In the genomic region with DNA sequence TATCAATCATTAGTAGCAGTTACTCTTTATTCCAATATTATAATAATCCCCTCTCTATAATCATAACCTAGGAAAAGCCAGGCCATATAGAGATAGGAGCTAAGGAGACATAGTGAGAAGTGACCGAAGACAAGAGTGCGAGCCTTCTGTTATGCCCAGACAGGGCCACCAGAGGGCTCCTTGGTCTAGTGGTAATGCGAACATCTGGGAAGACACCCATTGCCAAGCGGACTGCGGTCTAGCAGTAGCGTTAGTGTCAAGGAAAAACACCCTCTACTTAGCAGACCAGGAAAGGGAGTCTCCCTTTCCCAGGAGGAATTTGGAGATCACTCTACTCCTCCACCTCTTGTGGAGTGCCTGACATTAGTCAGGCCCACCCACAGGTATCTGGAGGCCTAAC, we compare ENCODE assay signal across 21 cellular contexts.
A peak's percentile ranks its signal among the peaks of the same experiment; 100 is the strongest.
DNase-seq lines count a peak whose midpoint lies in the region; ATAC-seq and TF ChIP-seq lines count a peak whose summit lies in the region.
"Had no signal": no experiment of that assay in that cellular context is flagged by ENCODE, and none has a peak within 500 bp of the region (broad histone marks: within the 10 kb centered on the region; RNA-seq: fewer than 3 reads in every experiment).

No MANE protein-coding gene starts in this region.

- H3K9me3 ChIP-seq in OCI-LY7 (ENCODE audit: low read length) (no peaks in the 10 kb centered on the region), testis (no peaks in the 10 kb centered on the region), mucosa of descending colon (peaks cover 5% of the 10 kb centered on the region)
- H3K9me3 ChIP-seq: SJCRH30 had no signal

- H4K20me1 ChIP-seq in OCI-LY7 (ENCODE audit: insufficient read depth, low read length), result no peaks in the 10 kb centered on the region

- no peak overlapping the region for H3K4me2 ChIP-seq in OCI-LY7 (ENCODE audit: low read length)

- 78 to 87% methylated on average over 5 to 6 of the region's 6 CpGs for WGBS in testis, 2 donors

- H3K9me2 ChIP-seq in OCI-LY7 (ENCODE audit: insufficient read depth, low read length), result no peaks in the 10 kb centered on the region

- DNase-seq in HT1080 (ENCODE audit: low read depth) (peak; percentile 3), OCI-LY7 (ENCODE audit: low spot score) (no peak), epithelial cell of proximal tubule (ENCODE audit: low read depth) (no peak), testis (peak; percentile 22), brain microvascular endothelial cell (no peak), cerebellum (ENCODE audit: low spot score) (no peak), mucosa of descending colon (no peak)
- DNase-seq: ACHN; C1 segment of cervical spinal cord; CD8-positive, alpha-beta memory T cell; DMS79; GOT3; Kasumi-1; NCI-H1092 treated with DMSO at 0.1 percent for 48 hours; NCI-H146; NCI-H2029 treated with DMSO at 0.1 percent for 48 hours; NCI-H748 treated with DMSO at 0.1 percent for 48 hours; NK-92 treated with Interleukin-12 subunit alpha and Interleukin-12 subunit beta, amount 100 ng/mL, for 24 hours; PC-3; RPMI8226; SJCRH30 had no signal

- TF ChIP-seq POLR2A in testis (IDR thresholded peaks at IDR 0.05), result no peak

- H3K27me3 ChIP-seq in testis (no peaks in the 10 kb centered on the region), brain microvascular endothelial cell (replicated peaks) (no peaks in the 10 kb centered on the region)
- H3K27me3 ChIP-seq: SJCRH30 had no signal

- H3K79me2 ChIP-seq in OCI-LY7 (ENCODE audit: insufficient read depth, low read depth, low read length), result no peaks in the 10 kb centered on the region

- no peak for ATAC-seq in mucosa of descending colon
- ATAC-seq: PC-3 had no signal

- BruUV-seq in OCI-LY7 (replicated peaks; lab: Mats Ljungman, UMichigan), result no TSS peak

- H3K4me1 ChIP-seq in OCI-LY7 (ENCODE audit: insufficient read depth, low read length, poor library complexity, severe bottlenecking) (no peaks in the 10 kb centered on the region), testis (no peaks in the 10 kb centered on the region), mucosa of descending colon (ENCODE audit: low read depth) (no peaks in the 10 kb centered on the region)
- H3K4me1 ChIP-seq: SJCRH30 had no signal

- in situ Hi-C loops in brain microvascular endothelial cell (cut with HindIII; ENCODE audit: low pct_ligation_motif_present, low sequenced_read_pairs), result no loop called here

- H3K27ac ChIP-seq in OCI-LY7 (ENCODE audit: low read depth, low read length, poor library complexity, severe bottlenecking) (no peak overlapping the region), testis (no peak overlapping the region), brain microvascular endothelial cell (no peak overlapping the region)
- H3K27ac ChIP-seq: SJCRH30 had no signal

- H3K36me3 ChIP-seq in OCI-LY7 (ENCODE audit: insufficient read depth, low read length) (no peaks in the 10 kb centered on the region), testis (ENCODE audit: low read depth, missing control alignments) (no peaks in the 10 kb centered on the region), brain microvascular endothelial cell (replicated peaks) (no peaks in the 10 kb centered on the region), mucosa of descending colon (ENCODE audit: low read depth) (no peaks in the 10 kb centered on the region)
- H3K36me3 ChIP-seq: SJCRH30 had no signal

- intact Hi-C loops in OCI-LY7 (cut with micrococcal nuclease; ENCODE audit: unreplicated experiment), result no loop called here
- intact Hi-C loops in testis (cut with DNase I; ENCODE audit: low total_unique reads), result no loop called here
- intact Hi-C loops in mucosa of descending colon (cut with DNase I, micrococcal nuclease), result no loop called here

- TF ChIP-seq CTCF in OCI-LY7 (conservative IDR thresholded peaks at IDR 0.05; ENCODE audit: low read length) (peak; percentile 44), epithelial cell of proximal tubule (conservative IDR thresholded peaks at IDR 0.05; ENCODE audit: low read depth, low read length) (peak; percentile 12), testis (IDR thresholded peaks at IDR 0.05) (no peak), brain microvascular endothelial cell (IDR thresholded peaks at IDR 0.05; ENCODE audit: low read depth, low read length, missing control alignments) (no peak), mucosa of descending colon (IDR thresholded peaks at IDR 0.05) (no peak)

- H3K4me3 ChIP-seq in OCI-LY7 (ENCODE audit: low read depth, low read length, poor library complexity, severe bottlenecking) (no peak overlapping the region), epithelial cell of proximal tubule (ENCODE audit: low read depth, low read length) (no peak overlapping the region), testis (no peak overlapping the region), brain microvascular endothelial cell (ENCODE audit: low read depth, low read length) (no peak overlapping the region), mucosa of descending colon (no peak overlapping the region)
- H3K4me3 ChIP-seq: SJCRH30 had no signal

- CTCF ChIA-PET in OCI-LY7 (lab: Charles Lee; ENCODE audit: unreplicated experiment), result no interaction called here

- POLR2A ChIA-PET in OCI-LY7 (lab: Charles Lee), result no interaction called here

- H2AFZ ChIP-seq in OCI-LY7 (ENCODE audit: low read length), result no peak overlapping the region

Comparison
In these comparisons a context has a peak if more than half of its experiments do, and no peak if none do; other contexts are left out.
1. DNase-seq: peak in HT1080 (single experiment) and testis (single experiment); none in OCI-LY7 (single experiment), epithelial cell of proximal tubule (single experiment), brain microvascular endothelial cell (single experiment), cerebellum (single experiment) and mucosa of descending colon (0 of 3).
2. CTCF ChIP-seq: peak in OCI-LY7 (single experiment) and epithelial cell of proximal tubule (single experiment); none in testis (0 of 3), brain microvascular endothelial cell (single experiment) and mucosa of descending colon (single experiment).